In the genomic region with DNA sequence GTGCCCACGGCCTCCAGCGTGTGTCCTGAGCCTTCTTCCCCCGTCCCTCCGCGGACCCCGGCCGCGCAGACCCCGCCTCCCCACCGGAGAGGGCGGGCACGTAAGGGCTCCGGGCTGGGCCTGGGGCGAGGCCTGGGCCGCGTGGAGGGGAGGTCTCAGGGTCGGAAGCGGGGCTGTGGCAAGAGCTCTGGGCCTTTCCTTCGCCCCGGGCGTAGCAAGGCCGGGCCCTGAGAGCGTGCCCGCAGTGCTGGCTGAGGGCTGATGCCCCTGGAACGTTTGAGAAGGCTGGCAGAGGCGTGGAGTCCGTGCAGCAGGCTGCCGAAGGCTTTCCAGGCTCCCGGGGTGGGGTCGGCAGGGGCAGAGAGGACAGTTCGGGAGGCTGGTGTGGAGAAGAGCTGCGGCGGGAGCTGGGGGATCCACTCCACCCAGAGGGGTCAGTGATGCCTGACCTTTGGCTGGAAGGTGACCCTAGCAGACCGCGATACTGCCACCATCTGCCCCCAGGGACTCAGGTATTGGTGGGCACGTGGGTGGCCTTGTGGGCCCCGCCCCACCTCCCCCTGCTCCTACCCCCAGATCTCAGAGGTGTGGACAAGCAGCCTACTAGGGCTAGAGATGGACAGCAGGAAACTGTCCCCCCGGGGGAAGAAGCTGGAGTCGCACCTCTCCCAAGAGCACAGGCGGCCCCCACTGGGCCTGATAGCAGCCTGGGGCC, we compare ENCODE assay signal across 2 cellular contexts.
TF ChIP-seq lines count a peak whose summit lies in the region.

No MANE protein-coding gene starts in this region.

TF ChIP-seq in IMR-90, 13 proteins besides CTCF, POLR2A, EP300 and RAD21 (continued from another document):
- TF ChIP-seq NFE2L2 (IDR thresholded peaks at IDR 0.05; ENCODE audit: low read depth, low read length): no peak
- no peak for TF ChIP-seq MAZ (IDR thresholded peaks at IDR 0.05; ENCODE audit: borderline replicate concordance, low read depth, low read length)
- no peak for TF ChIP-seq RCOR1 (IDR thresholded peaks at IDR 0.05; ENCODE audit: insufficient replicate concordance, low read length)
- no peak for TF ChIP-seq RFX5 (IDR thresholded peaks at IDR 0.05; ENCODE audit: low read depth, low read length)
- TF ChIP-seq, protein P1, sequence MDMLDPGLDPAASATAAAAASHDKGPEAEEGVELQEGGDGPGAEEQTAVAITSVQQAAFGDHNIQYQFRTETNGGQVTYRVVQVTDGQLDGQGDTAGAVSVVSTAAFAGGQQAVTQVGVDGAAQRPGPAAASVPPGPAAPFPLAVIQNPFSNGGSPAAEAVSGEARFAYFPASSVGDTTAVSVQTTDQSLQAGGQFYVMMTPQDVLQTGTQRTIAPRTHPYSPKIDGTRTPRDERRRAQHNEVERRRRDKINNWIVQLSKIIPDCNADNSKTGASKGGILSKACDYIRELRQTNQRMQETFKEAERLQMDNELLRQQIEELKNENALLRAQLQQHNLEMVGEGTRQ (IDR thresholded peaks at IDR 0.05; ENCODE audit: low read depth, low read length): no peak
- no peak for TF ChIP-seq SMC3 (IDR thresholded peaks at IDR 0.05; ENCODE audit: low read depth, low read length)
- TF ChIP-seq, protein P2, sequence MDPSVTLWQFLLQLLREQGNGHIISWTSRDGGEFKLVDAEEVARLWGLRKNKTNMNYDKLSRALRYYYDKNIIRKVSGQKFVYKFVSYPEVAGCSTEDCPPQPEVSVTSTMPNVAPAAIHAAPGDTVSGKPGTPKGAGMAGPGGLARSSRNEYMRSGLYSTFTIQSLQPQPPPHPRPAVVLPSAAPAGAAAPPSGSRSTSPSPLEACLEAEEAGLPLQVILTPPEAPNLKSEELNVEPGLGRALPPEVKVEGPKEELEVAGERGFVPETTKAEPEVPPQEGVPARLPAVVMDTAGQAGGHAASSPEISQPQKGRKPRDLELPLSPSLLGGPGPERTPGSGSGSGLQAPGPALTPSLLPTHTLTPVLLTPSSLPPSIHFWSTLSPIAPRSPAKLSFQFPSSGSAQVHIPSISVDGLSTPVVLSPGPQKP (IDR thresholded peaks at IDR 0.05; ENCODE audit: borderline replicate concordance, low read depth, low read length): no peak
- TF ChIP-seq MXI1 (IDR thresholded peaks at IDR 0.05; ENCODE audit: borderline replicate concordance, low read depth, low read length): no peak

TF ChIP-seq in WTC11, 78 proteins besides CTCF, POLR2A, EP300 and RAD21 (continued from another document and continues in another):
- TF ChIP-seq, protein P3, sequence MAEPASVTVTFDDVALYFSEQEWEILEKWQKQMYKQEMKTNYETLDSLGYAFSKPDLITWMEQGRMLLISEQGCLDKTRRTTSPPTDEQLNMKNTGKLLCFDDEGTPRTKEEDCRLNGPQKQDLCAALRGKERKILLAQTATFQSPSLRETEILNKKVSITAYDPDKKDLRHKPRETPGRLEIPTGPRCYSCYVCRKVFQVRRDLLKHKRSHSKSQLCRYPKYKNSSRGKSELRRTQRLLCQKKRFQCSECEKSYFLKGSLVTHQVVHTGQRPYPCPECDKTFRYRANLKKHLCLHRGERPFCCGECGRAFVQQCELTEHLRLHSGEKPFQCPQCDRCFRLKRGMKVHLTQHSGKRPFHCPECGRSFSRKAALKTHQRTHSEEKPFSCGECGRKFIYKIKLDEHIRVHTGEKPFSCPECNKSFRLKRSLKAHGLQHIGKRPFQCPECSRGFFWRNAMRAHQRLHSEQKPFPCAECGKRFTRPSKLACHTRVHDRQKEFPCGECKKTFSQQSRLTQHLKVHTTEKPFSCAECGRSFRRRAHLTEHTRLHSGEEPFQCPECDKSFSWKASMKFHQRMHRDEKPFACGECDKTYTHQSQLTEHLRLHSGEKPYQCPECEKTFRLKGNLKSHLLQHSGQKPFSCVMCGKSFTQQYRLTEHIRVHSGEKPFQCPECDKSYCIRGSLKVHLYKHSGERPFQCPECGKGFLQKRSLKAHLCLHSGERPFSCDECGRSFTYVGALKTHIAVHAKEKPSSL (CRISPR knock-in tag; conservative IDR thresholded peaks at IDR 0.05): no peak
- TF ChIP-seq MYBL2 (CRISPR knock-in tag; IDR thresholded peaks at IDR 0.05) (peak; percentile 78), ZNF263 (CRISPR knock-in tag; IDR thresholded peaks at IDR 0.05; ENCODE audit: low read depth) (peak; percentile 61; the same call in 1 of the 2 replicates), CREB1 (CRISPR knock-in tag; IDR thresholded peaks at IDR 0.05) (peak; percentile 66; the same call in 1 of the 2 replicates), GABPB1 (CRISPR knock-in tag; IDR thresholded peaks at IDR 0.05) (no peak), NR2C2 (CRISPR knock-in tag; IDR thresholded peaks at IDR 0.05) (0 out of 2 replicates have a peak, but pooled peaks have one; percentile 47), TCF7 (CRISPR knock-in tag; IDR thresholded peaks at IDR 0.05; ENCODE audit: low read depth) (peak; percentile 21; the same call in 1 of the 2 replicates), JUN (CRISPR knock-in tag; IDR thresholded peaks at IDR 0.05) (peak; percentile 73), EMX1 (CRISPR knock-in tag; IDR thresholded peaks at IDR 0.05) (no peak), RELA (CRISPR knock-in tag; IDR thresholded peaks at IDR 0.05; ENCODE audit: borderline replicate concordance) (0 out of 2 replicates have a peak, but pooled peaks have one; percentile 7), ZNF219 (CRISPR knock-in tag; IDR thresholded peaks at IDR 0.05; ENCODE audit: borderline replicate concordance) (no peak; the same call in 1 of the 2 replicates), FOXP1 (CRISPR knock-in tag; IDR thresholded peaks at IDR 0.05; ENCODE audit: borderline replicate concordance) (no peak; the same call in 1 of the 2 replicates), FOXJ3 (CRISPR knock-in tag; IDR thresholded peaks at IDR 0.05; ENCODE audit: borderline replicate concordance) (peak; percentile 43; the same call in 1 of the 2 replicates), ZNF416 (CRISPR knock-in tag; IDR thresholded peaks at IDR 0.05) (no peak), NFATC4 (CRISPR knock-in tag; IDR thresholded peaks at IDR 0.05) (no peak)
- TF ChIP-seq, protein P4, sequence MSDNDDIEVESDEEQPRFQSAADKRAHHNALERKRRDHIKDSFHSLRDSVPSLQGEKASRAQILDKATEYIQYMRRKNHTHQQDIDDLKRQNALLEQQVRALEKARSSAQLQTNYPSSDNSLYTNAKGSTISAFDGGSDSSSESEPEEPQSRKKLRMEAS (CRISPR knock-in tag; IDR thresholded peaks at IDR 0.05): peak; percentile 83
- TF ChIP-seq, protein P5, sequence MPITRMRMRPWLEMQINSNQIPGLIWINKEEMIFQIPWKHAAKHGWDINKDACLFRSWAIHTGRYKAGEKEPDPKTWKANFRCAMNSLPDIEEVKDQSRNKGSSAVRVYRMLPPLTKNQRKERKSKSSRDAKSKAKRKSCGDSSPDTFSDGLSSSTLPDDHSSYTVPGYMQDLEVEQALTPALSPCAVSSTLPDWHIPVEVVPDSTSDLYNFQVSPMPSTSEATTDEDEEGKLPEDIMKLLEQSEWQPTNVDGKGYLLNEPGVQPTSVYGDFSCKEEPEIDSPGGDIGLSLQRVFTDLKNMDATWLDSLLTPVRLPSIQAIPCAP (CRISPR knock-in tag; IDR thresholded peaks at IDR 0.05): 0 out of 2 replicates have a peak, but pooled peaks have one; percentile 25
- TF ChIP-seq, protein P6, sequence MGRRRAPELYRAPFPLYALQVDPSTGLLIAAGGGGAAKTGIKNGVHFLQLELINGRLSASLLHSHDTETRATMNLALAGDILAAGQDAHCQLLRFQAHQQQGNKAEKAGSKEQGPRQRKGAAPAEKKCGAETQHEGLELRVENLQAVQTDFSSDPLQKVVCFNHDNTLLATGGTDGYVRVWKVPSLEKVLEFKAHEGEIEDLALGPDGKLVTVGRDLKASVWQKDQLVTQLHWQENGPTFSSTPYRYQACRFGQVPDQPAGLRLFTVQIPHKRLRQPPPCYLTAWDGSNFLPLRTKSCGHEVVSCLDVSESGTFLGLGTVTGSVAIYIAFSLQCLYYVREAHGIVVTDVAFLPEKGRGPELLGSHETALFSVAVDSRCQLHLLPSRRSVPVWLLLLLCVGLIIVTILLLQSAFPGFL (CRISPR knock-in tag; IDR thresholded peaks at IDR 0.05; ENCODE audit: borderline replicate concordance): peak; percentile 23; the same call in 1 of the 2 replicates
- TF ChIP-seq, protein P7, sequence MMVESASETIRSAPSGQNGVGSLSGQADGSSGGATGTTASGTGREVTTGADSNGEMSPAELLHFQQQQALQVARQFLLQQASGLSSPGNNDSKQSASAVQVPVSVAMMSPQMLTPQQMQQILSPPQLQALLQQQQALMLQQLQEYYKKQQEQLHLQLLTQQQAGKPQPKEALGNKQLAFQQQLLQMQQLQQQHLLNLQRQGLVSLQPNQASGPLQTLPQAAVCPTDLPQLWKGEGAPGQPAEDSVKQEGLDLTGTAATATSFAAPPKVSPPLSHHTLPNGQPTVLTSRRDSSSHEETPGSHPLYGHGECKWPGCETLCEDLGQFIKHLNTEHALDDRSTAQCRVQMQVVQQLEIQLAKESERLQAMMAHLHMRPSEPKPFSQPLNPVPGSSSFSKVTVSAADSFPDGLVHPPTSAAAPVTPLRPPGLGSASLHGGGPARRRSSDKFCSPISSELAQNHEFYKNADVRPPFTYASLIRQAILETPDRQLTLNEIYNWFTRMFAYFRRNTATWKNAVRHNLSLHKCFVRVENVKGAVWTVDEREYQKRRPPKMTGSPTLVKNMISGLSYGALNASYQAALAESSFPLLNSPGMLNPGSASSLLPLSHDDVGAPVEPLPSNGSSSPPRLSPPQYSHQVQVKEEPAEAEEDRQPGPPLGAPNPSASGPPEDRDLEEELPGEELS (CRISPR knock-in tag; IDR thresholded peaks at IDR 0.05): peak; percentile 75
- TF ChIP-seq, protein P8, sequence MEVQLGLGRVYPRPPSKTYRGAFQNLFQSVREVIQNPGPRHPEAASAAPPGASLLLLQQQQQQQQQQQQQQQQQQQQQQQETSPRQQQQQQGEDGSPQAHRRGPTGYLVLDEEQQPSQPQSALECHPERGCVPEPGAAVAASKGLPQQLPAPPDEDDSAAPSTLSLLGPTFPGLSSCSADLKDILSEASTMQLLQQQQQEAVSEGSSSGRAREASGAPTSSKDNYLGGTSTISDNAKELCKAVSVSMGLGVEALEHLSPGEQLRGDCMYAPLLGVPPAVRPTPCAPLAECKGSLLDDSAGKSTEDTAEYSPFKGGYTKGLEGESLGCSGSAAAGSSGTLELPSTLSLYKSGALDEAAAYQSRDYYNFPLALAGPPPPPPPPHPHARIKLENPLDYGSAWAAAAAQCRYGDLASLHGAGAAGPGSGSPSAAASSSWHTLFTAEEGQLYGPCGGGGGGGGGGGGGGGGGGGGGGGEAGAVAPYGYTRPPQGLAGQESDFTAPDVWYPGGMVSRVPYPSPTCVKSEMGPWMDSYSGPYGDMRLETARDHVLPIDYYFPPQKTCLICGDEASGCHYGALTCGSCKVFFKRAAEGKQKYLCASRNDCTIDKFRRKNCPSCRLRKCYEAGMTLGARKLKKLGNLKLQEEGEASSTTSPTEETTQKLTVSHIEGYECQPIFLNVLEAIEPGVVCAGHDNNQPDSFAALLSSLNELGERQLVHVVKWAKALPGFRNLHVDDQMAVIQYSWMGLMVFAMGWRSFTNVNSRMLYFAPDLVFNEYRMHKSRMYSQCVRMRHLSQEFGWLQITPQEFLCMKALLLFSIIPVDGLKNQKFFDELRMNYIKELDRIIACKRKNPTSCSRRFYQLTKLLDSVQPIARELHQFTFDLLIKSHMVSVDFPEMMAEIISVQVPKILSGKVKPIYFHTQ (CRISPR knock-in tag; IDR thresholded peaks at IDR 0.05): no peak
- TF ChIP-seq, protein P9, sequence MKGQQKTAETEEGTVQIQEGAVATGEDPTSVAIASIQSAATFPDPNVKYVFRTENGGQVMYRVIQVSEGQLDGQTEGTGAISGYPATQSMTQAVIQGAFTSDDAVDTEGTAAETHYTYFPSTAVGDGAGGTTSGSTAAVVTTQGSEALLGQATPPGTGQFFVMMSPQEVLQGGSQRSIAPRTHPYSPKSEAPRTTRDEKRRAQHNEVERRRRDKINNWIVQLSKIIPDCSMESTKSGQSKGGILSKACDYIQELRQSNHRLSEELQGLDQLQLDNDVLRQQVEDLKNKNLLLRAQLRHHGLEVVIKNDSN (CRISPR knock-in tag; IDR thresholded peaks at IDR 0.05): 0 out of 2 replicates have a peak, but pooled peaks have one; percentile 36
- TF ChIP-seq, protein P10, sequence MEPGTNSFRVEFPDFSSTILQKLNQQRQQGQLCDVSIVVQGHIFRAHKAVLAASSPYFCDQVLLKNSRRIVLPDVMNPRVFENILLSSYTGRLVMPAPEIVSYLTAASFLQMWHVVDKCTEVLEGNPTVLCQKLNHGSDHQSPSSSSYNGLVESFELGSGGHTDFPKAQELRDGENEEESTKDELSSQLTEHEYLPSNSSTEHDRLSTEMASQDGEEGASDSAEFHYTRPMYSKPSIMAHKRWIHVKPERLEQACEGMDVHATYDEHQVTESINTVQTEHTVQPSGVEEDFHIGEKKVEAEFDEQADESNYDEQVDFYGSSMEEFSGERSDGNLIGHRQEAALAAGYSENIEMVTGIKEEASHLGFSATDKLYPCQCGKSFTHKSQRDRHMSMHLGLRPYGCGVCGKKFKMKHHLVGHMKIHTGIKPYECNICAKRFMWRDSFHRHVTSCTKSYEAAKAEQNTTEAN (CRISPR knock-in tag; IDR thresholded peaks at IDR 0.05): 0 out of 2 replicates have a peak, but pooled peaks have one; percentile 24
- TF ChIP-seq, protein P11, sequence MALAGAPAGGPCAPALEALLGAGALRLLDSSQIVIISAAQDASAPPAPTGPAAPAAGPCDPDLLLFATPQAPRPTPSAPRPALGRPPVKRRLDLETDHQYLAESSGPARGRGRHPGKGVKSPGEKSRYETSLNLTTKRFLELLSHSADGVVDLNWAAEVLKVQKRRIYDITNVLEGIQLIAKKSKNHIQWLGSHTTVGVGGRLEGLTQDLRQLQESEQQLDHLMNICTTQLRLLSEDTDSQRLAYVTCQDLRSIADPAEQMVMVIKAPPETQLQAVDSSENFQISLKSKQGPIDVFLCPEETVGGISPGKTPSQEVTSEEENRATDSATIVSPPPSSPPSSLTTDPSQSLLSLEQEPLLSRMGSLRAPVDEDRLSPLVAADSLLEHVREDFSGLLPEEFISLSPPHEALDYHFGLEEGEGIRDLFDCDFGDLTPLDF (CRISPR knock-in tag; IDR thresholded peaks at IDR 0.05): no peak
- TF ChIP-seq, protein P12, sequence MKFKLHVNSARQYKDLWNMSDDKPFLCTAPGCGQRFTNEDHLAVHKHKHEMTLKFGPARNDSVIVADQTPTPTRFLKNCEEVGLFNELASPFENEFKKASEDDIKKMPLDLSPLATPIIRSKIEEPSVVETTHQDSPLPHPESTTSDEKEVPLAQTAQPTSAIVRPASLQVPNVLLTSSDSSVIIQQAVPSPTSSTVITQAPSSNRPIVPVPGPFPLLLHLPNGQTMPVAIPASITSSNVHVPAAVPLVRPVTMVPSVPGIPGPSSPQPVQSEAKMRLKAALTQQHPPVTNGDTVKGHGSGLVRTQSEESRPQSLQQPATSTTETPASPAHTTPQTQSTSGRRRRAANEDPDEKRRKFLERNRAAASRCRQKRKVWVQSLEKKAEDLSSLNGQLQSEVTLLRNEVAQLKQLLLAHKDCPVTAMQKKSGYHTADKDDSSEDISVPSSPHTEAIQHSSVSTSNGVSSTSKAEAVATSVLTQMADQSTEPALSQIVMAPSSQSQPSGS (CRISPR knock-in tag; IDR thresholded peaks at IDR 0.05; ENCODE audit: borderline replicate concordance, low read depth): peak; percentile 76; the same call in 1 of the 2 replicates
- TF ChIP-seq, protein P13, sequence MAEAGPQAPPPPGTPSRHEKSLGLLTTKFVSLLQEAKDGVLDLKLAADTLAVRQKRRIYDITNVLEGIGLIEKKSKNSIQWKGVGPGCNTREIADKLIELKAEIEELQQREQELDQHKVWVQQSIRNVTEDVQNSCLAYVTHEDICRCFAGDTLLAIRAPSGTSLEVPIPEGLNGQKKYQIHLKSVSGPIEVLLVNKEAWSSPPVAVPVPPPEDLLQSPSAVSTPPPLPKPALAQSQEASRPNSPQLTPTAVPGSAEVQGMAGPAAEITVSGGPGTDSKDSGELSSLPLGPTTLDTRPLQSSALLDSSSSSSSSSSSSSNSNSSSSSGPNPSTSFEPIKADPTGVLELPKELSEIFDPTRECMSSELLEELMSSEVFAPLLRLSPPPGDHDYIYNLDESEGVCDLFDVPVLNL (CRISPR knock-in tag; IDR thresholded peaks at IDR 0.05; ENCODE audit: borderline replicate concordance, low read depth): 0 out of 2 replicates have a peak, but pooled peaks have one; percentile 53
